ENCODE assay signal across 1 cellular context in the genomic region with DNA sequence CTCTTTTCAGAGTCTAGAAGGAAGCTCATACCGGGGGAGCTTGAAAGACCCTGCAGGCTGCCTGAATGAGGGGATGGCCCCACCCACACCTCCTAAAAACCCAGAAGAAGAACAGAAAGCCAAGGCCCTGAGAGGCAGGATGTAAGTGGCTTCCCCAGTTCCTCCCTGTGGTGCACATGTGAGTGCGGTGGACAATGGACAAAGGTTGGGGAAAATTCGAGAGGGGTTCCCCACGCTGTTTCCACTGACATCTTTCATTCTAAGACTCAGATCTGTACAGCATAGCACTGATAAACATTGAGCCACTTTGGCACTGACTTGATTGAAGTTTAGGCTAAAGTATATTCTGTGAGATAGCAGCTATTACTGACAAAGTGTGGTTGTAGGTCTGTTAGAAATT.
A peak's percentile ranks its signal among the peaks of the same experiment; 100 is the strongest.
TF ChIP-seq lines count a peak whose summit lies in the region.

No MANE protein-coding gene starts in this region.

TF ChIP-seq in GM12878, 131 proteins besides CTCF, POLR2A, EP300 and RAD21 (continued from another document and continues in another):
- no peak for TF ChIP-seq TARDBP (IDR thresholded peaks at IDR 0.05; ENCODE audit: borderline replicate concordance)
- TF ChIP-seq, protein P1, sequence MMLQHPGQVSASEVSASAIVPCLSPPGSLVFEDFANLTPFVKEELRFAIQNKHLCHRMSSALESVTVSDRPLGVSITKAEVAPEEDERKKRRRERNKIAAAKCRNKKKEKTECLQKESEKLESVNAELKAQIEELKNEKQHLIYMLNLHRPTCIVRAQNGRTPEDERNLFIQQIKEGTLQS (IDR thresholded peaks at IDR 0.05; ENCODE audit: borderline replicate concordance, extremely low read depth, low read depth, low read length) = no peak
- TF ChIP-seq MYB (IDR thresholded peaks at IDR 0.05; ENCODE audit: borderline replicate concordance, low read depth, low read length) = no peak
- TF ChIP-seq HDAC6 (IDR thresholded peaks at IDR 0.05; ENCODE audit: unreplicated experiment) = no peak
- TF ChIP-seq FOS (IDR thresholded peaks at IDR 0.05; ENCODE audit: borderline replicate concordance, extremely low read depth, insufficient read length) = no peak
- no peak for TF ChIP-seq KAT2A (conservative IDR thresholded peaks at IDR 0.05; ENCODE audit: control insufficient read depth, low read depth, low read length)
- peak; percentile 63 for TF ChIP-seq GATAD2B (conservative IDR thresholded peaks at IDR 0.05; ENCODE audit: low read depth)
- no peak for TF ChIP-seq ZNF217 (IDR thresholded peaks at IDR 0.05)
- TF ChIP-seq, protein P2, sequence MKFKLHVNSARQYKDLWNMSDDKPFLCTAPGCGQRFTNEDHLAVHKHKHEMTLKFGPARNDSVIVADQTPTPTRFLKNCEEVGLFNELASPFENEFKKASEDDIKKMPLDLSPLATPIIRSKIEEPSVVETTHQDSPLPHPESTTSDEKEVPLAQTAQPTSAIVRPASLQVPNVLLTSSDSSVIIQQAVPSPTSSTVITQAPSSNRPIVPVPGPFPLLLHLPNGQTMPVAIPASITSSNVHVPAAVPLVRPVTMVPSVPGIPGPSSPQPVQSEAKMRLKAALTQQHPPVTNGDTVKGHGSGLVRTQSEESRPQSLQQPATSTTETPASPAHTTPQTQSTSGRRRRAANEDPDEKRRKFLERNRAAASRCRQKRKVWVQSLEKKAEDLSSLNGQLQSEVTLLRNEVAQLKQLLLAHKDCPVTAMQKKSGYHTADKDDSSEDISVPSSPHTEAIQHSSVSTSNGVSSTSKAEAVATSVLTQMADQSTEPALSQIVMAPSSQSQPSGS (IDR thresholded peaks at IDR 0.05; ENCODE audit: low read length) = peak; percentile 61; the same call in 1 of the 2 replicates
- no peak for TF ChIP-seq RFX5 (IDR thresholded peaks at IDR 0.05; ENCODE audit: low read depth, low read length)
- no peak for TF ChIP-seq SUZ12 (IDR thresholded peaks at IDR 0.05; ENCODE audit: unreplicated experiment)
- no peak for TF ChIP-seq ZZZ3 (IDR thresholded peaks at IDR 0.05; ENCODE audit: control insufficient read depth, insufficient read length, low read depth)
- TF ChIP-seq, protein P3, sequence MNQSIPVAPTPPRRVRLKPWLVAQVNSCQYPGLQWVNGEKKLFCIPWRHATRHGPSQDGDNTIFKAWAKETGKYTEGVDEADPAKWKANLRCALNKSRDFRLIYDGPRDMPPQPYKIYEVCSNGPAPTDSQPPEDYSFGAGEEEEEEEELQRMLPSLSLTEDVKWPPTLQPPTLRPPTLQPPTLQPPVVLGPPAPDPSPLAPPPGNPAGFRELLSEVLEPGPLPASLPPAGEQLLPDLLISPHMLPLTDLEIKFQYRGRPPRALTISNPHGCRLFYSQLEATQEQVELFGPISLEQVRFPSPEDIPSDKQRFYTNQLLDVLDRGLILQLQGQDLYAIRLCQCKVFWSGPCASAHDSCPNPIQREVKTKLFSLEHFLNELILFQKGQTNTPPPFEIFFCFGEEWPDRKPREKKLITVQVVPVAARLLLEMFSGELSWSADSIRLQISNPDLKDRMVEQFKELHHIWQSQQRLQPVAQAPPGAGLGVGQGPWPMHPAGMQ (IDR thresholded peaks at IDR 0.05; ENCODE audit: borderline replicate concordance) = no peak
- no peak for TF ChIP-seq WRNIP1 (IDR thresholded peaks at IDR 0.05; ENCODE audit: borderline replicate concordance, low read depth, low read length)
- peak; percentile 72 for TF ChIP-seq MEF2B (IDR thresholded peaks at IDR 0.05; ENCODE audit: partially characterized antibody, poor library complexity, severe bottlenecking)
- TF ChIP-seq, protein P4, sequence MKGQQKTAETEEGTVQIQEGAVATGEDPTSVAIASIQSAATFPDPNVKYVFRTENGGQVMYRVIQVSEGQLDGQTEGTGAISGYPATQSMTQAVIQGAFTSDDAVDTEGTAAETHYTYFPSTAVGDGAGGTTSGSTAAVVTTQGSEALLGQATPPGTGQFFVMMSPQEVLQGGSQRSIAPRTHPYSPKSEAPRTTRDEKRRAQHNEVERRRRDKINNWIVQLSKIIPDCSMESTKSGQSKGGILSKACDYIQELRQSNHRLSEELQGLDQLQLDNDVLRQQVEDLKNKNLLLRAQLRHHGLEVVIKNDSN (IDR thresholded peaks at IDR 0.05; ENCODE audit: borderline replicate concordance, extremely low read length, insufficient read depth, low read depth, low read length) = no peak
- TF ChIP-seq, protein P5, sequence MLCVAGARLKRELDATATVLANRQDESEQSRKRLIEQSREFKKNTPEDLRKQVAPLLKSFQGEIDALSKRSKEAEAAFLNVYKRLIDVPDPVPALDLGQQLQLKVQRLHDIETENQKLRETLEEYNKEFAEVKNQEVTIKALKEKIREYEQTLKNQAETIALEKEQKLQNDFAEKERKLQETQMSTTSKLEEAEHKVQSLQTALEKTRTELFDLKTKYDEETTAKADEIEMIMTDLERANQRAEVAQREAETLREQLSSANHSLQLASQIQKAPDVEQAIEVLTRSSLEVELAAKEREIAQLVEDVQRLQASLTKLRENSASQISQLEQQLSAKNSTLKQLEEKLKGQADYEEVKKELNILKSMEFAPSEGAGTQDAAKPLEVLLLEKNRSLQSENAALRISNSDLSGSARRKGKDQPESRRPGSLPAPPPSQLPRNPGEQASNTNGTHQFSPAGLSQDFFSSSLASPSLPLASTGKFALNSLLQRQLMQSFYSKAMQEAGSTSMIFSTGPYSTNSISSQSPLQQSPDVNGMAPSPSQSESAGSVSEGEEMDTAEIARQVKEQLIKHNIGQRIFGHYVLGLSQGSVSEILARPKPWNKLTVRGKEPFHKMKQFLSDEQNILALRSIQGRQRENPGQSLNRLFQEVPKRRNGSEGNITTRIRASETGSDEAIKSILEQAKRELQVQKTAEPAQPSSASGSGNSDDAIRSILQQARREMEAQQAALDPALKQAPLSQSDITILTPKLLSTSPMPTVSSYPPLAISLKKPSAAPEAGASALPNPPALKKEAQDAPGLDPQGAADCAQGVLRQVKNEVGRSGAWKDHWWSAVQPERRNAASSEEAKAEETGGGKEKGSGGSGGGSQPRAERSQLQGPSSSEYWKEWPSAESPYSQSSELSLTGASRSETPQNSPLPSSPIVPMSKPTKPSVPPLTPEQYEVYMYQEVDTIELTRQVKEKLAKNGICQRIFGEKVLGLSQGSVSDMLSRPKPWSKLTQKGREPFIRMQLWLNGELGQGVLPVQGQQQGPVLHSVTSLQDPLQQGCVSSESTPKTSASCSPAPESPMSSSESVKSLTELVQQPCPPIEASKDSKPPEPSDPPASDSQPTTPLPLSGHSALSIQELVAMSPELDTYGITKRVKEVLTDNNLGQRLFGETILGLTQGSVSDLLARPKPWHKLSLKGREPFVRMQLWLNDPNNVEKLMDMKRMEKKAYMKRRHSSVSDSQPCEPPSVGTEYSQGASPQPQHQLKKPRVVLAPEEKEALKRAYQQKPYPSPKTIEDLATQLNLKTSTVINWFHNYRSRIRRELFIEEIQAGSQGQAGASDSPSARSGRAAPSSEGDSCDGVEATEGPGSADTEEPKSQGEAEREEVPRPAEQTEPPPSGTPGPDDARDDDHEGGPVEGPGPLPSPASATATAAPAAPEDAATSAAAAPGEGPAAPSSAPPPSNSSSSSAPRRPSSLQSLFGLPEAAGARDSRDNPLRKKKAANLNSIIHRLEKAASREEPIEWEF (IDR thresholded peaks at IDR 0.05; ENCODE audit: insufficient replicate concordance, low read depth, low read length) = no peak
- TF ChIP-seq, protein P6, sequence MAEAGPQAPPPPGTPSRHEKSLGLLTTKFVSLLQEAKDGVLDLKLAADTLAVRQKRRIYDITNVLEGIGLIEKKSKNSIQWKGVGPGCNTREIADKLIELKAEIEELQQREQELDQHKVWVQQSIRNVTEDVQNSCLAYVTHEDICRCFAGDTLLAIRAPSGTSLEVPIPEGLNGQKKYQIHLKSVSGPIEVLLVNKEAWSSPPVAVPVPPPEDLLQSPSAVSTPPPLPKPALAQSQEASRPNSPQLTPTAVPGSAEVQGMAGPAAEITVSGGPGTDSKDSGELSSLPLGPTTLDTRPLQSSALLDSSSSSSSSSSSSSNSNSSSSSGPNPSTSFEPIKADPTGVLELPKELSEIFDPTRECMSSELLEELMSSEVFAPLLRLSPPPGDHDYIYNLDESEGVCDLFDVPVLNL (IDR thresholded peaks at IDR 0.05; ENCODE audit: low read depth, low read length) = no peak
- peak; percentile 69; the same call in 1 of the 2 replicates for TF ChIP-seq BACH1 (IDR thresholded peaks at IDR 0.05; ENCODE audit: borderline replicate concordance)
- 0 out of 2 replicates have a peak, but pooled peaks have one; percentile 15 for TF ChIP-seq TAF1 (IDR thresholded peaks at IDR 0.05; ENCODE audit: borderline replicate concordance, low read depth, low read length)
- TF ChIP-seq SP1 (IDR thresholded peaks at IDR 0.05; ENCODE audit: low read depth, low read length) = peak; percentile 67
- no peak for TF ChIP-seq NR2C2 (IDR thresholded peaks at IDR 0.05; ENCODE audit: borderline replicate concordance, control insufficient read depth, insufficient read length, low read depth)
- no peak for TF ChIP-seq HCFC1 (IDR thresholded peaks at IDR 0.05; ENCODE audit: low read length)
- peak; percentile 88 for TF ChIP-seq NFIC (IDR thresholded peaks at IDR 0.05; ENCODE audit: low read depth, low read length)
- TF ChIP-seq ZNF207 (IDR thresholded peaks at IDR 0.05; ENCODE audit: borderline replicate concordance) = no peak
- peak; percentile 91; the same call in 1 of the 2 replicates for TF ChIP-seq TBL1XR1 (IDR thresholded peaks at IDR 0.05; ENCODE audit: low read depth, low read length)
- TF ChIP-seq SUPT20H (IDR thresholded peaks at IDR 0.05; ENCODE audit: borderline replicate concordance, control insufficient read depth, low read depth, low read length) = no peak
- TF ChIP-seq RELA (IDR thresholded peaks at IDR 0.05; ENCODE audit: borderline replicate concordance, partially characterized antibody) = peak; percentile 75
- TF ChIP-seq EED (IDR thresholded peaks at IDR 0.05; ENCODE audit: low read depth) = peak; percentile 97
- TF ChIP-seq BMI1 (IDR thresholded peaks at IDR 0.05; ENCODE audit: borderline replicate concordance) = no peak
- TF ChIP-seq CEBPB (IDR thresholded peaks at IDR 0.05; ENCODE audit: borderline replicate concordance in 1 of 2, low read depth in 2 of 2, low read length in 2 of 2) = no peak
- no peak for TF ChIP-seq BRCA1 (IDR thresholded peaks at IDR 0.05; ENCODE audit: low read depth, low read length)
- TF ChIP-seq IRF4 (IDR thresholded peaks at IDR 0.05; ENCODE audit: low read depth, low read length) = peak; percentile 89
- TF ChIP-seq SIX5 (IDR thresholded peaks at IDR 0.05; ENCODE audit: low read depth, low read length, severe bottlenecking) = no peak
- TF ChIP-seq PML (IDR thresholded peaks at IDR 0.05; ENCODE audit: low read length) = no peak
- no peak for TF ChIP-seq YY1 (IDR thresholded peaks at IDR 0.05; ENCODE audit: low read depth, low read length)
- TF ChIP-seq, protein P7, sequence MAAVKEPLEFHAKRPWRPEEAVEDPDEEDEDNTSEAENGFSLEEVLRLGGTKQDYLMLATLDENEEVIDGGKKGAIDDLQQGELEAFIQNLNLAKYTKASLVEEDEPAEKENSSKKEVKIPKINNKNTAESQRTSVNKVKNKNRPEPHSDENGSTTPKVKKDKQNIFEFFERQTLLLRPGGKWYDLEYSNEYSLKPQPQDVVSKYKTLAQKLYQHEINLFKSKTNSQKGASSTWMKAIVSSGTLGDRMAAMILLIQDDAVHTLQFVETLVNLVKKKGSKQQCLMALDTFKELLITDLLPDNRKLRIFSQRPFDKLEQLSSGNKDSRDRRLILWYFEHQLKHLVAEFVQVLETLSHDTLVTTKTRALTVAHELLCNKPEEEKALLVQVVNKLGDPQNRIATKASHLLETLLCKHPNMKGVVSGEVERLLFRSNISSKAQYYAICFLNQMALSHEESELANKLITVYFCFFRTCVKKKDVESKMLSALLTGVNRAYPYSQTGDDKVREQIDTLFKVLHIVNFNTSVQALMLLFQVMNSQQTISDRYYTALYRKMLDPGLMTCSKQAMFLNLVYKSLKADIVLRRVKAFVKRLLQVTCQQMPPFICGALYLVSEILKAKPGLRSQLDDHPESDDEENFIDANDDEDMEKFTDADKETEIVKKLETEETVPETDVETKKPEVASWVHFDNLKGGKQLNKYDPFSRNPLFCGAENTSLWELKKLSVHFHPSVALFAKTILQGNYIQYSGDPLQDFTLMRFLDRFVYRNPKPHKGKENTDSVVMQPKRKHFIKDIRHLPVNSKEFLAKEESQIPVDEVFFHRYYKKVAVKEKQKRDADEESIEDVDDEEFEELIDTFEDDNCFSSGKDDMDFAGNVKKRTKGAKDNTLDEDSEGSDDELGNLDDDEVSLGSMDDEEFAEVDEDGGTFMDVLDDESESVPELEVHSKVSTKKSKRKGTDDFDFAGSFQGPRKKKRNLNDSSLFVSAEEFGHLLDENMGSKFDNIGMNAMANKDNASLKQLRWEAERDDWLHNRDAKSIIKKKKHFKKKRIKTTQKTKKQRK (IDR thresholded peaks at IDR 0.05; ENCODE audit: low read depth, low read length) = no peak
- no peak for TF ChIP-seq ZNF622 (IDR thresholded peaks at IDR 0.05)
- TF ChIP-seq POLR2AphosphoS5 (IDR thresholded peaks at IDR 0.05; ENCODE audit: low read length) = no peak
- TF ChIP-seq ZNF24 (IDR thresholded peaks at IDR 0.05) = 0 out of 2 replicates have a peak, but pooled peaks have one; percentile 38
- TF ChIP-seq, protein P8, sequence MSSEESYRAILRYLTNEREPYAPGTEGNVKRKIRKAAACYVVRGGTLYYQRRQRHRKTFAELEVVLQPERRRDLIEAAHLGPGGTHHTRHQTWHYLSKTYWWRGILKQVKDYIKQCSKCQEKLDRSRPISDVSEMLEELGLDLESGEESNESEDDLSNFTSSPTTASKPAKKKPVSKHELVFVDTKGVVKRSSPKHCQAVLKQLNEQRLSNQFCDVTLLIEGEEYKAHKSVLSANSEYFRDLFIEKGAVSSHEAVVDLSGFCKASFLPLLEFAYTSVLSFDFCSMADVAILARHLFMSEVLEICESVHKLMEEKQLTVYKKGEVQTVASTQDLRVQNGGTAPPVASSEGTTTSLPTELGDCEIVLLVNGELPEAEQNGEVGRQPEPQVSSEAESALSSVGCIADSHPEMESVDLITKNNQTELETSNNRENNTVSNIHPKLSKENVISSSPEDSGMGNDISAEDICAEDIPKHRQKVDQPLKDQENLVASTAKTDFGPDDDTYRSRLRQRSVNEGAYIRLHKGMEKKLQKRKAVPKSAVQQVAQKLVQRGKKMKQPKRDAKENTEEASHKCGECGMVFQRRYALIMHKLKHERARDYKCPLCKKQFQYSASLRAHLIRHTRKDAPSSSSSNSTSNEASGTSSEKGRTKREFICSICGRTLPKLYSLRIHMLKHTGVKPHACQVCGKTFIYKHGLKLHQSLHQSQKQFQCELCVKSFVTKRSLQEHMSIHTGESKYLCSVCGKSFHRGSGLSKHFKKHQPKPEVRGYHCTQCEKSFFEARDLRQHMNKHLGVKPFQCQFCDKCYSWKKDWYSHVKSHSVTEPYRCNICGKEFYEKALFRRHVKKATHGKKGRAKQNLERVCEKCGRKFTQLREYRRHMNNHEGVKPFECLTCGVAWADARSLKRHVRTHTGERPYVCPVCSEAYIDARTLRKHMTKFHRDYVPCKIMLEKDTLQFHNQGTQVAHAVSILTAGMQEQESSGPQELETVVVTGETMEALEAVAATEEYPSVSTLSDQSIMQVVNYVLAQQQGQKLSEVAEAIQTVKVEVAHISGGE (CRISPR knock-in tag; IDR thresholded peaks at IDR 0.05) = no peak
- no peak for TF ChIP-seq NRF1 (conservative IDR thresholded peaks at IDR 0.05; ENCODE audit: low read depth, low read length)
- no peak for TF ChIP-seq SREBF1 (IDR thresholded peaks at IDR 0.05; ENCODE audit: low read length)
- TF ChIP-seq ETV6 (conservative IDR thresholded peaks at IDR 0.05 in 1 of 2, IDR thresholded peaks at IDR 0.05 in 1 of 2; ENCODE audit: borderline replicate concordance in 1 of 2, low read depth in 1 of 2) = peak in 1 of 2 experiments; percentile 71; a peak in 2 of 4 replicates
- no peak for TF ChIP-seq ZSCAN29 (IDR thresholded peaks at IDR 0.05)
